In the genomic region with DNA sequence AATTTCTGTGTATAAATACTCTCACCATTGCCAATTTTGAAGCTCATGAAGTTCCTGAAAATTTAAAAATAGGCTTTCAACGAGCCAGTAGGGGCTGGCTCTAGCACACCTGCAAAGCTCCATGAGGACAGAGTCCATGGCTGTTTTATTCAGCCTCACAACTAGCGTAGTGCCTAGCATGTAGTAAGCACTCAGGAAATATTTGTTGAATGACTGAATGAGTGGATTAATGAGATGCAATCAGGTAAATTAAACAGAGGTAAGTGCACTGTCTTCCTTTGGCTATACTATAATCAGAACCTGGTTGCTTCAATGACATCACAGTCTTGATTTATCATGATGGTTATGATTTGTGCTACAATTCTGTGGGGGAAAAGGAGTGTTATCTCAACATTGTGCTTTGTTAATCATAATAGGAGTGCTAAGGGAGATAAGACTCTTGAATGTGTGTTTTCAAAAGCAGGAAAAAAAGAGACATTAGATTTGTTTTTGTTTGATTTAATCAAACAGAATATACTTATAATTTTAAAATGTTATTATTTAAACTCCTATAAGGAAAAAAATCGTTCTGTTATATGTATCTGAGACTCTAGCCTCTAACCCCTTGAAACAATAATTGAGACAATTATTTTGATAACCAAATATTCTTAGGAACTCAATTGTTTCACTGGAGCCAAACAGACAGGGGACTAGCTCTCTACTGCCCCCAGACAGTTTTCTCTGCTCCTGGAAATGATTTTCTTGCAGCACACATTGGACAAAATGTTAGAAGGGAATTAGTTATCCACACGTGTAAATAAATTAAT, we compare ENCODE assay signal across 11 cellular contexts.
A peak's percentile ranks its signal among the peaks of the same experiment; 100 is the strongest.
DNase-seq lines count a peak whose midpoint lies in the region; FAIRE-seq and TF ChIP-seq lines count a peak whose summit lies in the region.
"Had no signal": no experiment of that assay in that cellular context is flagged by ENCODE, and none has a peak within 500 bp of the region (broad histone marks: within the 10 kb centered on the region; RNA-seq: fewer than 3 reads in every experiment).

No MANE protein-coding gene starts in this region.

- no peaks in the 10 kb centered on the region for H3K36me3 ChIP-seq in A673 (ENCODE audit: insufficient read depth, low read length, poor library complexity, severe bottlenecking)

- POLR2A ChIA-PET in A673 (lab: Charles Lee; ENCODE audit: low non-redundant PET) (no interaction called here), RWPE1 (lab: Yijun Ruan, JAX; ENCODE audit: low non-redundant PET) (no interaction called here)

- no peaks in the 10 kb centered on the region for H3K27me3 ChIP-seq in A673 (replicated peaks; ENCODE audit: insufficient read depth, low read depth, low read length, poor library complexity)

- no peak overlapping the region for H3K4me3 ChIP-seq in A673 (ENCODE audit: low read depth, low read length, poor library complexity, severe bottlenecking)
- H3K4me3 ChIP-seq in GM12864 (ENCODE audit: low read depth, low read length), result no peak overlapping the region

- no peaks in the 10 kb centered on the region for H3K4me1 ChIP-seq in A673 (ENCODE audit: insufficient read depth, low read length, poor library complexity, severe bottlenecking)

- TF ChIP-seq CTCF in A673 (conservative IDR thresholded peaks at IDR 0.05; ENCODE audit: low read depth, low read length) (peak; percentile 53), GM12864 (IDR thresholded peaks at IDR 0.05; ENCODE audit: low read depth, low read length, missing control alignments) (peak; percentile 23), RWPE1 (conservative IDR thresholded peaks at IDR 0.05; ENCODE audit: low read depth) (peak; percentile 31; the same call in 1 of the 2 replicates)

- intact Hi-C loops in A673 (cut with micrococcal nuclease; ENCODE audit: unreplicated experiment), result no loop called here

- no peak for FAIRE-seq in HTR-8/SVneo (lab: Jason Lieb, UNC)

- H3K27ac ChIP-seq in A673 (ENCODE audit: low read depth, low read length, poor library complexity, severe bottlenecking) (no peak overlapping the region), RWPE1 (no peak overlapping the region)

- CTCF ChIA-PET in A673 (lab: Charles Lee), result no interaction called here
- CTCF ChIA-PET in RWPE1 (lab: Yijun Ruan, JAX), result interaction anchor here (0.6 to 1.2 kb wide), 4 partner anchors 61 to 919 kb away, joined by 3 read pairs; no protein-coding TSS in a partner anchor

- BruUV-seq in A673 (replicated peaks; lab: Mats Ljungman, UMichigan), result no TSS peak

- no peaks in the 10 kb centered on the region for H3K9me3 ChIP-seq in A673 (ENCODE audit: low read depth, low read length, poor library complexity, severe bottlenecking)

- DNase-seq in A673 (ENCODE audit: low spot score), result no peak
- DNase-seq in GM12864 (ENCODE audit: low read depth), result no peak
- DNase-seq in RWPE1 (ENCODE audit: low spot score), result no peak
- DNase-seq in globus pallidus (ENCODE audit: low spot score), result peak; percentile 35
- no peak for DNase-seq in HTR-8/SVneo (ENCODE audit: insufficient read length, low spot score)
- DNase-seq in SK-N-DZ (ENCODE audit: low spot score), result no peak
- DNase-seq in NCI-H345 (lab: John Stamatoyannopoulos, UW), result no peak
- DNase-seq in LoVo (ENCODE audit: low spot score), result no peak
- DNase-seq: activated T-cell treated with anti-CD3 and anti-CD28 coated beads for 4 hours; stimulated activated CD4-positive, alpha-beta T cell treated with anti-CD3 and anti-CD28 coated beads, Interleukin-2, amount 100 ng/mL, for 48 hours; T-helper 17 cell had no signal
